In the genomic region with DNA sequence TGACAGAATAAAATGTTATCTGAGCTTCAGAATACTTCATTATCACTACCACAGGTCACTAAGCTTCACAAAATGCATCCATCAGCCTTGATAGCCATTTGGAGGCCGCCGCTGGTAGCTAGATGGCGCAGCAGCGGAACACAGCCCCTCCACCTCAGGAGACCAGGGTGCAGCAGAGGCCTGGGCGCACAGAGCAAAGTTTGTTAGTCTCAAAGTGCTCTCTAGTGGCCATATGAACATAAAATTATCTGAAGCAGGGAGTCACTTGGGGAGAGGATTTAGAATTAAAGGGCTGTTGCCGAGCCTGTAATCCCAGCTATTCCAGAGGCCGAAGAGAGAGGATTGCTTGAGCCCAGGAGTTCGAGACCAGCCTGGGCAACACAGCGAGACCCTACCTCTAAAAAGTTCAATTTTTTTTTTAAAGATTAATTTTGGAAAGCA, we compare ENCODE assay signal across 8 cellular contexts. TPM values are rescaled to one million over a fixed set of nuclear protein-coding genes. Genes with fewer than 3 reads are reported as not detected.
A peak's percentile ranks its signal among the peaks of the same experiment; 100 is the strongest.
DNase-seq lines count a peak whose midpoint lies in the region; ATAC-seq and TF ChIP-seq lines count a peak whose summit lies in the region.

No MANE protein-coding gene starts in this region.

- H3K9me3 ChIP-seq in PC-9 (ENCODE audit: insufficient read depth, low read depth) = no peaks in the 10 kb centered on the region

- no peaks in the 10 kb centered on the region for H3K9me2 ChIP-seq in PC-9 (ENCODE audit: insufficient read depth)

- 0 out of 2 replicates have a peak, but pooled peaks cover 3% of the 10 kb centered on the region for H3K27me3 ChIP-seq in PC-9 (ENCODE audit: insufficient read depth, low read depth)

- H3K36me3 ChIP-seq in PC-9 (ENCODE audit: low read depth) = no peaks in the 10 kb centered on the region

- no peak overlapping the region for H3K4me3 Mint-ChIP-seq in activated T-helper 1 cell treated with anti-CD3 and anti-CD28 coated beads, Interleukin-12 subunit alpha, Interleukin-12 subunit beta, Interleukin-2, Interleukin-4 antibody, amounts not matched to agents 30 ng/mL and 10 ng/mL and 1 ng/mL, durations not matched to agents 14 hours and 24 hours and 36 hours

- no TSS peak for BruUV-seq in PC-9 (replicated peaks; lab: Mats Ljungman, UMichigan)

- no peak overlapping the region for H3K4me3 ChIP-seq in PC-9

- H3K27ac ChIP-seq in PC-9 = no peak overlapping the region

- H3K4me1 ChIP-seq in PC-9 (replicated peaks; ENCODE audit: insufficient read depth) = no peaks in the 10 kb centered on the region

- H3K36me3 Mint-ChIP-seq in activated T-helper 1 cell treated with anti-CD3 and anti-CD28 coated beads, Interleukin-12 subunit alpha, Interleukin-12 subunit beta, Interleukin-2, Interleukin-4 antibody, amounts not matched to agents 30 ng/mL and 10 ng/mL and 1 ng/mL, durations not matched to agents 14 hours and 24 hours and 36 hours (ENCODE audit: low read depth) = no peaks in the 10 kb centered on the region

- H3F3A ChIP-seq in PC-9 (ENCODE audit: insufficient read depth, low read depth) = no peaks in the 10 kb centered on the region

- H3K9me3 Mint-ChIP-seq in activated T-helper 1 cell treated with anti-CD3 and anti-CD28 coated beads, Interleukin-12 subunit alpha, Interleukin-12 subunit beta, Interleukin-2, Interleukin-4 antibody, amounts not matched to agents 30 ng/mL and 10 ng/mL and 1 ng/mL, durations not matched to agents 14 hours and 24 hours and 36 hours = no peaks in the 10 kb centered on the region

- intact Hi-C loops in PC-9 (cut with micrococcal nuclease; ENCODE audit: unreplicated experiment) = loop anchor here (5.0 to 10.0 kb wide), 2 partner anchors 448 to 1781 kb away; no protein-coding TSS in a partner anchor
- intact Hi-C loops in activated T-helper 1 cell treated with anti-CD3 and anti-CD28 coated beads, Interleukin-12 subunit alpha, Interleukin-12 subunit beta, Interleukin-2, Interleukin-4 antibody, amounts not matched to agents 30 ng/mL and 10 ng/mL and 1 ng/mL, durations not matched to agents 14 hours and 24 hours and 36 hours (cut with micrococcal nuclease) = loop anchor here (1.0 kb wide), 1 partner anchor 447 kb away; no protein-coding TSS in a partner anchor

- H3K79me2 ChIP-seq in PC-9 (ENCODE audit: low read depth) = no peaks in the 10 kb centered on the region

- H2AFZ ChIP-seq in PC-9 = no peak overlapping the region

- POLR2A ChIA-PET in PC-9 (lab: Charles Lee; ENCODE audit: unreplicated experiment) = no interaction called here

- no peak overlapping the region for H3K27ac Mint-ChIP-seq in activated T-helper 1 cell treated with anti-CD3 and anti-CD28 coated beads, Interleukin-12 subunit alpha, Interleukin-12 subunit beta, Interleukin-2, Interleukin-4 antibody, amounts not matched to agents 30 ng/mL and 10 ng/mL and 1 ng/mL, durations not matched to agents 14 hours and 24 hours and 36 hours

- peak; percentile 83 for DNase-seq in EH (ENCODE audit: low read depth)
- DNase-seq in HPDE6-E6E7 (ENCODE audit: extremely low spot score) = peak; percentile 57
- DNase-seq in PC-9 = peak; percentile 52 to 59
- DNase-seq in activated T-helper 1 cell treated with anti-CD3 and anti-CD28 coated beads, Interleukin-12 subunit alpha, Interleukin-12 subunit beta, Interleukin-2, Interleukin-4 antibody, amounts not matched to agents 30 ng/mL and 10 ng/mL and 1 ng/mL, durations not matched to agents 14 hours and 24 hours and 36 hours (ENCODE audit: low spot score) = peak; percentile 41
- DNase-seq in germinal center (ENCODE audit: low spot score) = peak; percentile 25
- peak; percentile 89 for DNase-seq in retina
- no peak for DNase-seq in COLO829 (ENCODE audit: low spot score)

- no peak overlapping the region for H3K4me2 ChIP-seq in PC-9

- TF ChIP-seq CTCF in PC-9 (conservative IDR thresholded peaks at IDR 0.05) = peak; percentile 61; the same call in 1 of the 2 replicates

- peak; percentile 98 for ATAC-seq in GM21515 (IDR thresholded peaks at IDR 0.05; ENCODE audit: unreplicated experiment)

- H3K27me3 Mint-ChIP-seq in activated T-helper 1 cell treated with anti-CD3 and anti-CD28 coated beads, Interleukin-12 subunit alpha, Interleukin-12 subunit beta, Interleukin-2, Interleukin-4 antibody, amounts not matched to agents 30 ng/mL and 10 ng/mL and 1 ng/mL, durations not matched to agents 14 hours and 24 hours and 36 hours (ENCODE audit: insufficient read depth) = peaks cover 25% of the 10 kb centered on the region

- CTCF ChIA-PET in PC-9 (lab: Charles Lee) = interaction anchor here (0.7 kb wide), 1 partner anchor 37 kb away, joined by 3 read pairs; no protein-coding TSS in a partner anchor

- peaks cover 8% of the 10 kb centered on the region for H3K4me1 Mint-ChIP-seq in activated T-helper 1 cell treated with anti-CD3 and anti-CD28 coated beads, Interleukin-12 subunit alpha, Interleukin-12 subunit beta, Interleukin-2, Interleukin-4 antibody, amounts not matched to agents 30 ng/mL and 10 ng/mL and 1 ng/mL, durations not matched to agents 14 hours and 24 hours and 36 hours (ENCODE audit: low read depth)

- no peaks in the 10 kb centered on the region for H4K20me1 ChIP-seq in PC-9 (ENCODE audit: insufficient read depth)

RNA-seq across cellular contexts. Expression of gene DCTD, which starts 8.1 kb away (rescaled TPM):
- 116 and 117 TPM in 2 replicates for total RNA-seq in PC-9 (2021)
- 122 and 131 TPM in 2 replicates for total RNA-seq in activated T-helper 1 cell treated with anti-CD3 and anti-CD28 coated beads, Interleukin-12 subunit alpha, Interleukin-12 subunit beta, Interleukin-2, Interleukin-4 antibody, amounts not matched to agents 30 ng/mL and 10 ng/mL and 1 ng/mL, durations not matched to agents 14 hours and 24 hours and 36 hours
